20 cellular contexts compared by ENCODE assay signal in the genomic region with DNA sequence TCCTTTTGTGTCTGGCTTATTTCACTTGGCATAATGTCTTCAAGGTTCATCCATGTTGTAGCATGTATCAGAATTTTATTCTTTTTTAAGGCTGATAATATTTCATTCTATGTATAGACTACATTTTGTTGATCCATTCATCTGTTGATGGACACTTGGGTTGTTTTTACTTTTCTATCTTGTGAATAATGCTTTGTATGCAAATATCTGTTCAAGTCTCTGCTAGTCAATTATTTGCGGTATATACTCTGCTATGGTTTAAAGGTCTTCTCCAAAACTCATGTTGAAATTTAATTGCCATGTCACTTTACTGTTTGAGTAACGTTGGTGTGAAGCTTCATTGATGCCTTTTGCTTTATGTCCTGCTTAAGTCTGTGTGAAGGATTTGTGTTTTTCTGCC. TPM values are rescaled to one million over a fixed set of nuclear protein-coding genes. Genes with fewer than 3 reads are reported as not detected.
DNase-seq lines count a peak whose midpoint lies in the region; ATAC-seq and TF ChIP-seq lines count a peak whose summit lies in the region.
"Had no signal": no experiment of that assay in that cellular context is flagged by ENCODE, and none has a peak within 500 bp of the region (broad histone marks: within the 10 kb centered on the region; RNA-seq: fewer than 3 reads in every experiment).

No MANE protein-coding gene starts in this region.

- WGBS in GM23248 (ENCODE audit: low coverage in 1 of 2, low lambda C conversion rate in 2 of 2, missing lambda C conversion rate in 2 of 2), 2 experiments = 30 to 37% methylated on average over 2 of the region's 2 CpGs
- WGBS in psoas muscle, 3 donors = 69 to 83% (median 70%) methylated on average over 2 of the region's 2 CpGs
- WGBS in transverse colon (ENCODE audit: low coverage in 1 of 2), 2 donors = 58 to 60% methylated on average over 2 of the region's 2 CpGs

- H3K4me2 ChIP-seq in GM23248 (ENCODE audit: unreplicated experiment) = no peak overlapping the region

- H3F3A ChIP-seq in GM23248 (ENCODE audit: insufficient read depth) = no peaks in the 10 kb centered on the region

- H3K27ac ChIP-seq in GM23248 (no peak overlapping the region), VCaP (peak overlapping the region; percentile 74), psoas muscle (peak overlapping the region; percentile 70), transverse colon (peak overlapping the region in 3 of 4 donors; percentile 73 to 85 (median 85)), Peyer's patch (no peak overlapping the region)

- H3K27me3 ChIP-seq in GM23248 (replicated peaks; ENCODE audit: insufficient read depth) (no peaks in the 10 kb centered on the region), psoas muscle (ENCODE audit: insufficient read depth in 3 of 3, low read length in 2 of 3) (no peaks in the 10 kb centered on the region), transverse colon (no peaks in the 10 kb centered on the region), Peyer's patch (no peaks in the 10 kb centered on the region)

- no peak for TF ChIP-seq CTCF in VCaP (conservative IDR thresholded peaks at IDR 0.05)
- TF ChIP-seq CTCF in psoas muscle (IDR thresholded peaks at IDR 0.05) = no peak
- no peak for TF ChIP-seq CTCF in transverse colon (IDR thresholded peaks at IDR 0.05)
- no peak for TF ChIP-seq CTCF in Peyer's patch (IDR thresholded peaks at IDR 0.05)

- peak overlapping the region; percentile 12; the same call in 1 of the 2 replicates for H2AFZ ChIP-seq in GM23248

- no peaks in the 10 kb centered on the region for H3K36me3 ChIP-seq in GM23248 (ENCODE audit: low read depth)
- H3K36me3 ChIP-seq in psoas muscle (ENCODE audit: insufficient read depth in 1 of 2, low read depth in 1 of 2) = no peaks in the 10 kb centered on the region
- H3K36me3 ChIP-seq in transverse colon = no peaks in the 10 kb centered on the region
- H3K36me3 ChIP-seq in Peyer's patch = no peaks in the 10 kb centered on the region
- H3K36me3 ChIP-seq: BE2C had no signal

- no peak for TF ChIP-seq EP300 in transverse colon (IDR thresholded peaks at IDR 0.05; ENCODE audit: low read depth)

- peaks cover 3% of the 10 kb centered on the region for H3K9me3 ChIP-seq in GM23248 (ENCODE audit: low read depth)
- peaks cover 15% of the 10 kb centered on the region for H3K9me3 ChIP-seq in psoas muscle
- H3K9me3 ChIP-seq in transverse colon = peaks cover 0 to 3% of the 10 kb centered on the region in 2 donors
- no peaks in the 10 kb centered on the region for H3K9me3 ChIP-seq in Peyer's patch
- H3K9me3 ChIP-seq: BE2C, Caco-2 had no signal

- ATAC-seq in psoas muscle (no peak), HG02973 (IDR thresholded peaks at IDR 0.05; ENCODE audit: unreplicated experiment) (no peak)
- ATAC-seq: GM12878 had no signal

- H3K4me3 ChIP-seq in GM23248 = no peak overlapping the region
- H3K4me3 ChIP-seq in psoas muscle = no peak overlapping the region
- no peak overlapping the region for H3K4me3 ChIP-seq in transverse colon
- no peak overlapping the region for H3K4me3 ChIP-seq in Peyer's patch
- H3K4me3 ChIP-seq: GM12878 had no signal

- H3K4me1 ChIP-seq in GM23248 (ENCODE audit: insufficient read depth) (no peaks in the 10 kb centered on the region), psoas muscle (peaks cover 31% of the 10 kb centered on the region), transverse colon (peaks cover 0 to 51% (median 17%) of the 10 kb centered on the region in 4 donors), Peyer's patch (peaks cover 0 to 9% (median 0%) of the 10 kb centered on the region in 4 donors)
- H3K4me1 ChIP-seq: BE2C had no signal

- H3K79me2 ChIP-seq in GM23248 (ENCODE audit: insufficient read depth) = no peaks in the 10 kb centered on the region

- in situ Hi-C loops in GM23248 (cut with MboI) (no loop called here), transverse colon (cut with MboI; ENCODE audit: low pct_ligation_motif_present in 1 of 4, low pct_unique_long_range_greater_than_20kb in 1 of 4, low sequenced_read_pairs in 3 of 4) (no loop called here)

- no peak for DNase-seq in GM23248
- no peak for DNase-seq in psoas muscle
- no peak for DNase-seq in transverse colon
- no peak for DNase-seq in Peyer's patch
- no peak for DNase-seq in midbrain (lab: John Stamatoyannopoulos, UW)
- DNase-seq: ACHN; BE2C; C1 segment of cervical spinal cord; Caco-2; CD4-positive, CD25-positive, alpha-beta regulatory T cell; CD8-positive, alpha-beta memory T cell; DND-41; EL; HCEC 1CT; KG1 had no signal

- no peaks in the 10 kb centered on the region for H3K9me2 ChIP-seq in GM23248 (ENCODE audit: insufficient read depth)

- intact Hi-C loops in psoas muscle (cut with DNase I) = no loop called here
- intact Hi-C loops in transverse colon (cut with DNase I; ENCODE audit: low total_unique reads) = no loop called here

- H4K20me1 ChIP-seq in GM23248 (ENCODE audit: insufficient read depth) = no peaks in the 10 kb centered on the region

- no peak for TF ChIP-seq POLR2A in transverse colon (IDR thresholded peaks at IDR 0.05)
- no peak for TF ChIP-seq POLR2A in Peyer's patch (IDR thresholded peaks at IDR 0.05)

- no peak overlapping the region for H3K9ac ChIP-seq in GM23248

RNA-seq across cellular contexts. Expression of a gene that starts 27.5 kb away (rescaled TPM):
- total RNA-seq in GM23248 (2014; rRNA removed; shearing (Covaris generic)) = 91.7 and 116 TPM in 2 replicates
- 134 and 138 TPM in 2 replicates for polyA plus RNA-seq in GM23248 (2016; fragmentation: Nextera tagmentation; extraction: Ambion mirVana)
- total RNA-seq in psoas muscle = 100 to 1,000 TPM in 3 of 4 donors, 10 to 100 TPM in 1; 77.3 to 118 (median 111) TPM
- 100 to 1,000 TPM in 1 of 3 donors, 10 to 100 TPM in 2; 58.2 to 122 (median 90.4) TPM for polyA plus RNA-seq in psoas muscle
- total RNA-seq in transverse colon = 100 to 1,000 TPM in 1 of 4 donors, 10 to 100 TPM in 3; 17.7 to 137 (median 69.9) TPM
- 10 to 100 TPM; 23.9 to 87.9 (median 50.7) TPM for total RNA-seq in Peyer's patch

RNA-seq across cellular contexts. Expression of a gene that starts 28.9 kb away (rescaled TPM):
- total RNA-seq in GM23248 (2014; rRNA removed; shearing (Covaris generic)) = not detected in 2 replicates
- not detected in 2 replicates for polyA plus RNA-seq in GM23248 (2016; fragmentation: Nextera tagmentation; extraction: Ambion mirVana)
- total RNA-seq in psoas muscle = not detected
- polyA plus RNA-seq in psoas muscle = not detected
- total RNA-seq in transverse colon = not detected
- not detected for total RNA-seq in Peyer's patch
- total RNA-seq: Caco-2; CD4-positive, CD25-positive, alpha-beta regulatory T cell; CD8-positive, alpha-beta memory T cell; G401; GM12878 had no signal
- polyA plus RNA-seq: CD8-positive, alpha-beta memory T cell; IgD-negative memory B cell had no signal

Comparison
In these comparisons a context has a peak if more than half of its experiments do, and no peak if none do; other contexts are left out.
1. H3K27ac ChIP-seq: peak in VCaP (single experiment), psoas muscle (single experiment) and transverse colon (3 of 4); none in GM23248 (single experiment) and Peyer's patch (0 of 4).